16 cellular contexts compared by ENCODE assay signal in the genomic region with DNA sequence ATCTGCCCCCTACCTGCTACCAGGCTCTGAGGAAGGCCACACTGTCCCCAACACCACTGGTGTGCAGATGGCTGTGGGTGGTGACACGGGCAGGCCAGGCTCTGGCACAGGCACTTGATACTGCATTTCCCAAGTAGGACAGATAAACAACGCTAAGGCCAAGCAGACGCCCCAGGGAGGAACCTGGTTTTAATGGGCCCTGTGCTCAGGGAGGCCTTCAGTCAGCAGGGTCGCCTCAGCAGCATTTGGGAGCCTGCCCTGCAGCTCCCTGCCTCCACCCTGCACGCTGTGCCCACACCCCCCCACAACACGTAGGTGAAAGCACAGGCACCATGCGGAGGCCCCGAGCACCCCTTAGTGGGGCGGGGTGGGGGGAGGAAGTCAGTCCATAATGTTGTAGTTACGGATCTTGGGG. TPM values are rescaled to one million over a fixed set of nuclear protein-coding genes. Genes with fewer than 3 reads are reported as not detected.
DNase-seq lines count a peak whose midpoint lies in the region; ATAC-seq and TF ChIP-seq lines count a peak whose summit lies in the region.
"Had no signal": no experiment of that assay in that cellular context is flagged by ENCODE, and none has a peak within 500 bp of the region (broad histone marks: within the 10 kb centered on the region; RNA-seq: fewer than 3 reads in every experiment).

No MANE protein-coding gene starts in this region.

- intact Hi-C loops in activated CD8-positive, alpha-beta T cell treated with anti-CD3 and anti-CD28 coated beads for 36 hours (cut with micrococcal nuclease), result no loop called here
- intact Hi-C loops in right cardiac atrium (cut with DNase I), result no loop called here

- H3K27ac ChIP-seq in KOPT-K1 (ENCODE audit: low read depth, low read length, poor library complexity, severe bottlenecking) (peak overlapping the region; percentile 95), right cardiac atrium (ENCODE audit: low read length) (no peak overlapping the region)

- no peak overlapping the region for H3K4me3 ChIP-seq in right cardiac atrium (ENCODE audit: low read length)
- H3K4me3 ChIP-seq: lung had no signal

- H3K4me1 Mint-ChIP-seq in activated CD8-positive, alpha-beta T cell treated with anti-CD3 and anti-CD28 coated beads for 36 hours (ENCODE audit: low read depth), result peaks cover 18% of the 10 kb centered on the region
- H3K4me1 Mint-ChIP-seq in activated CD8-positive, alpha-beta T cell treated with anti-CD3 and anti-CD28 coated beads, Interleukin-2, amount 10 ng/mL, durations not matched to agents 7 days and 5 days (ENCODE audit: low read depth), result peaks cover 33% of the 10 kb centered on the region
- H3K4me1 Mint-ChIP-seq in stimulated activated naive B cell treated with anti-CD40 and anti-IgM and Interleukin-4, amounts not matched to agents 10 μg/mL and 1 μg/mL and 100 μg/mL, for 72 hours, result peaks cover 16 to 62% of the 10 kb centered on the region in 2 donors

- no peaks in the 10 kb centered on the region for H3K9me3 Mint-ChIP-seq in activated CD8-positive, alpha-beta T cell treated with anti-CD3 and anti-CD28 coated beads for 36 hours
- H3K9me3 Mint-ChIP-seq in activated CD8-positive, alpha-beta T cell treated with anti-CD3 and anti-CD28 coated beads, Interleukin-2, amount 10 ng/mL, durations not matched to agents 7 days and 5 days (ENCODE audit: insufficient read depth), result no peaks in the 10 kb centered on the region
- H3K9me3 Mint-ChIP-seq in stimulated activated naive B cell treated with anti-CD40 and anti-IgM and Interleukin-4, amounts not matched to agents 10 μg/mL and 1 μg/mL and 100 μg/mL, for 72 hours, result no peaks in the 10 kb centered on the region

- H3K27me3 Mint-ChIP-seq in activated CD8-positive, alpha-beta T cell treated with anti-CD3 and anti-CD28 coated beads for 36 hours, result no peaks in the 10 kb centered on the region
- H3K27me3 Mint-ChIP-seq in activated CD8-positive, alpha-beta T cell treated with anti-CD3 and anti-CD28 coated beads, Interleukin-2, amount 10 ng/mL, durations not matched to agents 7 days and 5 days (ENCODE audit: low read depth), result no peaks in the 10 kb centered on the region
- no peaks in the 10 kb centered on the region for H3K27me3 Mint-ChIP-seq in stimulated activated naive B cell treated with anti-CD40 and anti-IgM and Interleukin-4, amounts not matched to agents 10 μg/mL and 1 μg/mL and 100 μg/mL, for 72 hours

- peaks cover 14% of the 10 kb centered on the region for H3K36me3 Mint-ChIP-seq in activated CD8-positive, alpha-beta T cell treated with anti-CD3 and anti-CD28 coated beads for 36 hours (ENCODE audit: low read depth)
- H3K36me3 Mint-ChIP-seq in activated CD8-positive, alpha-beta T cell treated with anti-CD3 and anti-CD28 coated beads, Interleukin-2, amount 10 ng/mL, durations not matched to agents 7 days and 5 days (ENCODE audit: low read depth), result peaks cover 7% of the 10 kb centered on the region
- H3K36me3 Mint-ChIP-seq in stimulated activated naive B cell treated with anti-CD40 and anti-IgM and Interleukin-4, amounts not matched to agents 10 μg/mL and 1 μg/mL and 100 μg/mL, for 72 hours, result peaks cover 13 to 17% of the 10 kb centered on the region in 2 donors

- TF ChIP-seq CTCF in activated CD8-positive, alpha-beta T cell treated with anti-CD3 and anti-CD28 coated beads for 36 hours (IDR thresholded peaks at IDR 0.05), result no peak
- TF ChIP-seq CTCF in GM13976 (IDR thresholded peaks at IDR 0.05; ENCODE audit: borderline replicate concordance, control extremely low read depth, extremely low read depth, insufficient read depth, missing control alignments), result no peak

- peak overlapping the region; percentile 66 for H3K27ac Mint-ChIP-seq in activated CD8-positive, alpha-beta T cell treated with anti-CD3 and anti-CD28 coated beads for 36 hours
- H3K27ac Mint-ChIP-seq in activated CD8-positive, alpha-beta T cell treated with anti-CD3 and anti-CD28 coated beads, Interleukin-2, amount 10 ng/mL, durations not matched to agents 7 days and 5 days, result no peak overlapping the region
- H3K27ac Mint-ChIP-seq in stimulated activated naive B cell treated with anti-CD40 and anti-IgM and Interleukin-4, amounts not matched to agents 10 μg/mL and 1 μg/mL and 100 μg/mL, for 72 hours, result peak overlapping the region; percentile 67

- peaks cover 9% of the 10 kb centered on the region for H3K36me3 ChIP-seq in KOPT-K1 (ENCODE audit: insufficient read depth, low read length)

- 61% methylated on average over 10 of the region's 10 CpGs for WGBS in right cardiac atrium

- ATAC-seq in activated CD8-positive, alpha-beta T cell treated with anti-CD3 and anti-CD28 coated beads for 36 hours, result no peak
- no peak for ATAC-seq in activated CD8-positive, alpha-beta T cell treated with anti-CD3 and anti-CD28 coated beads, Interleukin-2, amount 10 ng/mL, durations not matched to agents 7 days and 5 days
- ATAC-seq in right cardiac atrium, result no peak
- ATAC-seq in stimulated activated naive B cell treated with anti-CD40 and anti-IgM and Interleukin-4, amounts not matched to agents 10 μg/mL and 1 μg/mL and 100 μg/mL, for 72 hours (replicated peaks), result no peak
- no peak for ATAC-seq in HG02981 (IDR thresholded peaks at IDR 0.05; ENCODE audit: unreplicated experiment)

- peak overlapping the region; percentile 15 for H3K4me3 Mint-ChIP-seq in activated CD8-positive, alpha-beta T cell treated with anti-CD3 and anti-CD28 coated beads for 36 hours
- H3K4me3 Mint-ChIP-seq in activated CD8-positive, alpha-beta T cell treated with anti-CD3 and anti-CD28 coated beads, Interleukin-2, amount 10 ng/mL, durations not matched to agents 7 days and 5 days, result no peak overlapping the region
- no peak overlapping the region for H3K4me3 Mint-ChIP-seq in stimulated activated naive B cell treated with anti-CD40 and anti-IgM and Interleukin-4, amounts not matched to agents 10 μg/mL and 1 μg/mL and 100 μg/mL, for 72 hours

- DNase-seq in activated CD8-positive, alpha-beta T cell treated with anti-CD3 and anti-CD28 coated beads for 36 hours, result no peak
- no peak for DNase-seq in activated CD8-positive, alpha-beta T cell treated with anti-CD3 and anti-CD28 coated beads, Interleukin-2, amount 10 ng/mL, durations not matched to agents 7 days and 5 days
- DNase-seq in right cardiac atrium, result peak in 2 of 3 donors; percentile 63 to 65
- no peak for DNase-seq in stimulated activated naive B cell treated with anti-CD40 and anti-IgM and Interleukin-4, amounts not matched to agents 10 μg/mL and 1 μg/mL and 100 μg/mL, for 72 hours
- DNase-seq in NCI-H1694 treated with DMSO at 0.1 percent for 48 hours (lab: John Stamatoyannopoulos, UW), result no peak
- no peak for DNase-seq in GM13976 (ENCODE audit: low spot score)
- DNase-seq: activated CD4-positive, alpha-beta T cell treated with anti-CD3 and anti-CD28 coated beads, Interleukin-2, amount 50 U/mL, for 48 hours; EL; glutamatergic neuron; NCI-H1436; NCI-H774; posterior cingulate gyrus; stimulated activated CD4-positive, alpha-beta T cell treated with anti-CD3 and anti-CD28 coated beads, Interleukin-4, amount 100 ng/mL, for 24 hours had no signal

- H3K4me1 ChIP-seq in right cardiac atrium (ENCODE audit: control insufficient read depth, insufficient read depth, low read length), result peaks cover 6% of the 10 kb centered on the region

- POLR2A ChIA-PET in activated CD8-positive, alpha-beta T cell treated with anti-CD3 and anti-CD28 coated beads for 36 hours (lab: Charles Lee), result interaction anchor here (0.6 kb wide), 1 partner anchor 253 kb away, joined by 3 read pairs; no protein-coding TSS in a partner anchor
- POLR2A ChIA-PET in activated CD8-positive, alpha-beta T cell treated with anti-CD3 and anti-CD28 coated beads, Interleukin-2, amount 10 ng/mL, durations not matched to agents 7 days and 5 days (lab: Charles Lee), result no interaction called here

- CTCF ChIA-PET in activated CD8-positive, alpha-beta T cell treated with anti-CD3 and anti-CD28 coated beads for 36 hours (lab: Charles Lee), result interaction anchor here (1.3 kb wide), 1 partner anchor 9 kb away, joined by 4 read pairs; no protein-coding TSS in a partner anchor
- CTCF ChIA-PET in activated CD8-positive, alpha-beta T cell treated with anti-CD3 and anti-CD28 coated beads, Interleukin-2, amount 10 ng/mL, durations not matched to agents 7 days and 5 days (lab: Charles Lee), result no interaction called here

- in situ Hi-C loops in GM13976 (cut with MboI; ENCODE audit: low sequenced_read_pairs, unreplicated experiment), result no loop called here

- no peaks in the 10 kb centered on the region for H3K9me3 ChIP-seq in KOPT-K1 (ENCODE audit: insufficient read depth, low read length, poor library complexity, severe bottlenecking)
- no peaks in the 10 kb centered on the region for H3K9me3 ChIP-seq in right cardiac atrium (ENCODE audit: control insufficient read depth, low read length)

- no peaks in the 10 kb centered on the region for H3K27me3 ChIP-seq in right cardiac atrium (ENCODE audit: control insufficient read depth, insufficient read depth)

RNA-seq across cellular contexts. Expression of a gene that starts 3.3 kb away (rescaled TPM):
- 100 to 1,000 TPM; 250 to 260 TPM for total RNA-seq in activated CD8-positive, alpha-beta T cell treated with anti-CD3 and anti-CD28 coated beads for 36 hours
- 100 to 1,000 TPM; 255 to 261 TPM for total RNA-seq in activated CD8-positive, alpha-beta T cell treated with anti-CD3 and anti-CD28 coated beads, Interleukin-2, amount 10 ng/mL, durations not matched to agents 7 days and 5 days
- 10 to 100 TPM; 14.3 to 71.8 (median 23.4) TPM for total RNA-seq in right cardiac atrium
- 86.3 TPM for polyA plus RNA-seq in right cardiac atrium

RNA-seq across cellular contexts. Expression of a gene that starts 35.7 kb away (rescaled TPM):
- total RNA-seq in activated CD8-positive, alpha-beta T cell treated with anti-CD3 and anti-CD28 coated beads for 36 hours, result 100 to 1,000 TPM; 139 to 140 TPM
- total RNA-seq in activated CD8-positive, alpha-beta T cell treated with anti-CD3 and anti-CD28 coated beads, Interleukin-2, amount 10 ng/mL, durations not matched to agents 7 days and 5 days, result 100 to 1,000 TPM; 126 to 127 TPM
- 10 to 100 TPM; 51.3 to 63.1 (median 58.4) TPM for total RNA-seq in right cardiac atrium
- polyA plus RNA-seq in right cardiac atrium, result 82.1 TPM

RNA-seq across cellular contexts. Expression of a gene that starts 49.6 kb away (rescaled TPM):
- 10 to 100 TPM; 82.7 to 88.6 TPM for total RNA-seq in activated CD8-positive, alpha-beta T cell treated with anti-CD3 and anti-CD28 coated beads for 36 hours
- 100 to 1,000 TPM in 1 of 2 experiments, 10 to 100 TPM in 1; 97.6 to 104 TPM for total RNA-seq in activated CD8-positive, alpha-beta T cell treated with anti-CD3 and anti-CD28 coated beads, Interleukin-2, amount 10 ng/mL, durations not matched to agents 7 days and 5 days
- 10 to 100 TPM; 87.1 to 93.7 (median 90.6) TPM for total RNA-seq in right cardiac atrium
- 75.1 TPM for polyA plus RNA-seq in right cardiac atrium

RNA-seq across cellular contexts. Expression of a gene that starts 49.7 kb away (rescaled TPM):
- 10 to 100 TPM; 14.2 to 15.3 TPM for total RNA-seq in activated CD8-positive, alpha-beta T cell treated with anti-CD3 and anti-CD28 coated beads for 36 hours
- 10 to 100 TPM; 19.4 to 20.8 TPM for total RNA-seq in activated CD8-positive, alpha-beta T cell treated with anti-CD3 and anti-CD28 coated beads, Interleukin-2, amount 10 ng/mL, durations not matched to agents 7 days and 5 days
- total RNA-seq in right cardiac atrium, result 10 to 100 TPM; 19.0 to 25.1 (median 20.2) TPM
- 25.4 TPM for polyA plus RNA-seq in right cardiac atrium

Comparison
In these comparisons a context has a peak if more than half of its experiments do, and no peak if none do; other contexts are left out.
1. DNase-seq: peak in right cardiac atrium (2 of 3); none in activated CD8-positive, alpha-beta T cell treated with anti-CD3 and anti-CD28 coated beads for 36 hours (single experiment), activated CD8-positive, alpha-beta T cell treated with anti-CD3 and anti-CD28 coated beads, Interleukin-2, amount 10 ng/mL, durations not matched to agents 7 days and 5 days (single experiment), stimulated activated naive B cell treated with anti-CD40 and anti-IgM and Interleukin-4, amounts not matched to agents 10 μg/mL and 1 μg/mL and 100 μg/mL, for 72 hours (single experiment), NCI-H1694 treated with DMSO at 0.1 percent for 48 hours (single experiment) and GM13976 (single experiment).